9 cellular contexts compared by ENCODE assay signal in the genomic region with DNA sequence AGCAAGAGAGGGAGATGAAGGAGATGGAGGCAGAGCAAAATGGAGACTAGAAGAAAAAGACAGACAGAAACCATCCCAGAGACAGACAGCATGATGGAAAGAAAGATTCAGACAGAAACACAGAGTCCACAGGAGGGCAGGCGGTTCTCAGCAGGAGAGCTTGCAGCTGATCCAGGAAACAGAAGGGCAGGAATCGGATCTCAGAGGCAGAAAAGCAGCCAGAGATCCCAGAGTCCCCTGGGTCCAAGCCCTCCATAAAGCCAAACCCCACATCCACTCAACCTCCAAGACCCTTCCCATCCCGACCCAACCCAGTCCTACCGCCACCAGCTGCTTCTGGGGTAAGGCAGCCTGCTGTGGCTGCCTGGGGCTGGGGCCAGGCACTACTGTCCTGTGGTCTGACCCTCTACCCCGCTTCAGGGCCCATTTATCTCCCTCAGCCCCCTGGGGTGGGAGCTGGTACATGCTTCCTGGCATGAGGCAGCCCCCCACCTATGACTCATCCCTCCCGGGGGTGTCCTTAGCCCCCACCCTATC. TPM values are rescaled to one million over a fixed set of nuclear protein-coding genes. Genes with fewer than 3 reads are reported as not detected.
DNase-seq lines count a peak whose midpoint lies in the region; ATAC-seq, FAIRE-seq and TF ChIP-seq lines count a peak whose summit lies in the region.
"Had no signal": no experiment of that assay in that cellular context is flagged by ENCODE, and none has a peak within 500 bp of the region (broad histone marks: within the 10 kb centered on the region; RNA-seq: fewer than 3 reads in every experiment).

A gene with protein sequence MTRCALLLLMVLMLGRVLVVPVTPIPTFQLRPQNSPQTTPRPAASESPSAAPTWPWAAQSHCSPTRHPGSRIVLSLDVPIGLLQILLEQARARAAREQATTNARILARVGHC (minus strand): TSS at position 400 of the 537 bp plus-strand sequence. CDS start 657 bp downstream, outside the sequence.

- FAIRE-seq in GM19239 (lab: Jason Lieb, UNC), result no peak

- TF ChIP-seq POLR2A in uterus (IDR thresholded peaks at IDR 0.05), result no peak

- no peak within 1 kb of the TSS for H3K27ac ChIP-seq in uterus
- H3K27ac ChIP-seq: KMS-11 had no signal

- H3K4me3 Mint-ChIP-seq in chondrocyte (ENCODE audit: unreplicated experiment) (peak within 1 kb of the TSS; percentile 20), neural crest cell (no peak within 1 kb of the TSS)

- no peaks in the 10 kb centered on the region for H3K9me3 ChIP-seq in HAP-1
- no peaks in the 10 kb centered on the region for H3K9me3 ChIP-seq in uterus

- intact Hi-C loops in uterus (cut with DNase I; ENCODE audit: low total_unique reads), result no loop called here

- H3K27me3 ChIP-seq in HAP-1 (ENCODE audit: low read depth), result no peaks in the 10 kb centered on the region
- no peaks in the 10 kb centered on the region for H3K27me3 ChIP-seq in uterus

- H3K36me3 Mint-ChIP-seq in chondrocyte (ENCODE audit: low read depth) (peaks cover 2% of the 10 kb centered on the region), neural crest cell (ENCODE audit: low read depth) (no peaks in the 10 kb centered on the region)

- H3K4me1 ChIP-seq in HAP-1 (no peaks in the 10 kb centered on the region), uterus (no peaks in the 10 kb centered on the region)

- H3K4me3 ChIP-seq in HAP-1 (no peak within 1 kb of the TSS), uterus (no peak within 1 kb of the TSS)

- H3K27me3 Mint-ChIP-seq in chondrocyte (ENCODE audit: low read depth) (no peaks in the 10 kb centered on the region), neural crest cell (ENCODE audit: low read depth) (no peaks in the 10 kb centered on the region)

- no peaks in the 10 kb centered on the region for H3K9me3 Mint-ChIP-seq in chondrocyte (ENCODE audit: low read depth)
- H3K9me3 Mint-ChIP-seq in neural crest cell, result no peaks in the 10 kb centered on the region

- H3K36me3 ChIP-seq in HAP-1 (replicated peaks) (no peaks in the 10 kb centered on the region), uterus (no peaks in the 10 kb centered on the region)

- ATAC-seq in HG02763 (IDR thresholded peaks at IDR 0.05; ENCODE audit: unreplicated experiment), result no peak

- H3K4me1 Mint-ChIP-seq in chondrocyte (ENCODE audit: low read depth) (peaks cover 78% of the 10 kb centered on the region), neural crest cell (peaks cover 40% of the 10 kb centered on the region)

- in situ Hi-C loops in HAP-1 (cut with MboI; ENCODE audit: low sequenced_read_pairs), result no loop called here

- DNase-seq in DMS 273 treated with DMSO at 0.1 percent for 48 hours (lab: John Stamatoyannopoulos, UW) (peak; percentile 44), NCI-H524 treated with DMSO at 0.1 percent for 48 hours (lab: John Stamatoyannopoulos, UW) (peak; percentile 39), chondrocyte (ENCODE audit: low spot score) (no peak), neural crest cell (ENCODE audit: low read depth, low spot score) (no peak), HAP-1 (ENCODE audit: low spot score in 2 of 2) (no peak), GM19239 (ENCODE audit: insufficient read length, low spot score) (no peak), uterus (no peak)

- TF ChIP-seq CTCF in chondrocyte (IDR thresholded peaks at IDR 0.05), result peak; percentile 69
- no peak for TF ChIP-seq CTCF in neural crest cell (conservative IDR thresholded peaks at IDR 0.05)
- TF ChIP-seq CTCF in uterus (IDR thresholded peaks at IDR 0.05), result no peak

- peak within 1 kb of the TSS; percentile 94 for H3K27ac Mint-ChIP-seq in chondrocyte (ENCODE audit: unreplicated experiment)
- peak within 1 kb of the TSS; percentile 98 for H3K27ac Mint-ChIP-seq in neural crest cell (ENCODE audit: unreplicated experiment)

RNA-seq across cellular contexts. Expression of the gene that starts here (rescaled TPM):
- total RNA-seq in chondrocyte, result 1.6 to 3.4 TPM (median 3.3 TPM) in 3 replicates
- total RNA-seq in neural crest cell, result 1.3 TPM in 2 replicates
- under 1 TPM in 1 of 4 donors, not detected in 3; 0.49 TPM for total RNA-seq in uterus

Comparison
In these comparisons a context has a peak if more than half of its experiments do, and no peak if none do; other contexts are left out.
1. DNase-seq: peak in DMS 273 treated with DMSO at 0.1 percent for 48 hours (single experiment) and NCI-H524 treated with DMSO at 0.1 percent for 48 hours (single experiment); none in chondrocyte (single experiment), neural crest cell (single experiment), HAP-1 (0 of 2), GM19239 (single experiment) and uterus (0 of 2).